8 cellular contexts compared by ENCODE assay signal in the genomic region with DNA sequence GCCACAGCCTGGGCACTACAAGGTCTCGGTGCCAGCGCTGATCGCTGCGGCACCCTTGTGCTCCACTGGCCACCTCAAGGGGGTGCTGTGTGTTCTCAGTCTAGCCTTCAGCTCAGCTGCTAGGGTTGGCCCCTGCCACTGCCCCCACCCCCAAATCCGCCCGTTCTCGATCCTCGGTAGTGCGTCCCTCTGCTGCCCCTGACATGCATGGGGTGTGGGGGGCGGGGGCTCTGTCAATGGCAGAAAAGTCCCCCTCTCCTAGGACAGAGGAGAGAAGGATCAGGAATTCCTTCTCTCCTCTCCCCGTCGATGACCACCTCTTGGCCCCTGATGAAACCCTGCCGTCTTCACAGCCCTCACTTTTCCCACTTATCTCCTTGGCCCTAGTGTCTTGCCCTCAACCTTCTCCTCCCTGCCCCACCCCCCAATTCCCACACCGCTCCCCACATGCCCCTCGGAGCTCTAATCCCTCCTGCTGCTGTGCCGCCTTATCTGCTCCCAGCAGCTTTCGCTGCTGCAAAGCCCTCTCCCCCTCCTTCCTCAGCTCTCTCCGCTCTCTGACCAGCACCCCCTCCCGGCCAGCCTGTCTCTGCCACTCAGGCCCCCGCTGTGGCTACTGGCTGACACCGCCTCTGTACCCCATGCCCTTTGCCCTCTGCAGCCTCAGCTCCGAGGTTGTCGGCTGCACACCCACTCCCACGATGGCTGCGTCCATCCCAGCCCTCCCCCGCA. TPM values are rescaled to one million over a fixed set of nuclear protein-coding genes. Genes with fewer than 3 reads are reported as not detected.
A peak's percentile ranks its signal among the peaks of the same experiment; 100 is the strongest.
DNase-seq lines count a peak whose midpoint lies in the region; ATAC-seq and TF ChIP-seq lines count a peak whose summit lies in the region.
"Had no signal": no experiment of that assay in that cellular context is flagged by ENCODE, and none has a peak within 500 bp of the region (broad histone marks: within the 10 kb centered on the region; RNA-seq: fewer than 3 reads in every experiment).

No MANE protein-coding gene starts in this region.

- TF ChIP-seq POLR2A in stomach (IDR thresholded peaks at IDR 0.05): no peak

- 3% methylated on average over 21 of the region's 26 CpGs for WGBS in mesenchymal stem cell
- 1 to 2% (median 1%) methylated on average over 19 to 26 of the region's 26 CpGs for WGBS in stomach, 5 donors

- H2BK120ac ChIP-seq in mesenchymal stem cell (ENCODE audit: low read depth, low read length): peak overlapping the region; percentile 19

- H4K8ac ChIP-seq in mesenchymal stem cell (ENCODE audit: low read length): no peak overlapping the region

- H3K9me3 ChIP-seq in mesenchymal stem cell (ENCODE audit: control insufficient read depth, low read length): no peaks in the 10 kb centered on the region
- H3K9me3 ChIP-seq in stomach: no peaks in the 10 kb centered on the region
- H3K9me3 ChIP-seq: neutrophil had no signal

- ATAC-seq in HG02798 (IDR thresholded peaks at IDR 0.05; ENCODE audit: poor library complexity, unreplicated experiment): peak; percentile 62
- peak; percentile 90 for ATAC-seq in effector memory CD8-positive, alpha-beta T cell (replicated peaks)

- H3K27me3 ChIP-seq in mesenchymal stem cell (ENCODE audit: control insufficient read depth in 1 of 2, insufficient read depth in 1 of 2, low read length in 2 of 2) (peaks cover 47 to 48% of the 10 kb centered on the region in 2 experiments), stomach (peaks cover 0 to 74% (median 65%) of the 10 kb centered on the region in 3 donors)

- H4K91ac ChIP-seq in mesenchymal stem cell (ENCODE audit: low read length): peak overlapping the region; percentile 37

- DNase-seq in NCI-H446 (lab: John Stamatoyannopoulos, UW) (peak; percentile 20 to 68), mesenchymal stem cell (peak; percentile 74), stomach (peak; percentile 59)
- peak; percentile 57 to 61 for DNase-seq in activated CD4-positive, alpha-beta T cell treated with anti-CD3 and anti-CD28 coated beads, Interleukin-2, amount 50 U/mL, for 48 hours
- peak; percentile 39 to 47 (median 44) for DNase-seq in effector memory CD8-positive, alpha-beta T cell

- H3K14ac ChIP-seq in mesenchymal stem cell (ENCODE audit: low read length in 2 of 2): peak overlapping the region in 1 of 2 experiments; percentile 61

- intact Hi-C loops in stomach (cut with DNase I; ENCODE audit: low total_unique reads): no loop called here

- H3K4me1 ChIP-seq in mesenchymal stem cell (ENCODE audit: control insufficient read depth, insufficient read depth, low read depth, low read length): peaks cover 38% of the 10 kb centered on the region
- H3K4me1 ChIP-seq in stomach: peaks cover 14 to 49% (median 37%) of the 10 kb centered on the region in 4 donors

- H3K36me3 ChIP-seq in mesenchymal stem cell (ENCODE audit: control insufficient read depth in 1 of 2, insufficient read depth in 2 of 2, low read depth in 1 of 2, low read length in 2 of 2) (peaks cover 20 to 35% of the 10 kb centered on the region in 2 experiments), stomach (peaks cover 22 to 29% (median 25%) of the 10 kb centered on the region in 4 donors)

- no peak overlapping the region for H2BK15ac ChIP-seq in mesenchymal stem cell (ENCODE audit: low read depth, poor library complexity, severe bottlenecking)

- TF ChIP-seq EP300 in stomach (IDR thresholded peaks at IDR 0.05): no peak

- peak overlapping the region; percentile 18 for H2AFZ ChIP-seq in mesenchymal stem cell (ENCODE audit: low read depth, low read length)

- H3K4me1 Mint-ChIP-seq in effector memory CD8-positive, alpha-beta T cell (ENCODE audit: low read depth in 2 of 2): peaks cover 26 to 27% of the 10 kb centered on the region in 2 donors

- no peaks in the 10 kb centered on the region for H3K9me3 Mint-ChIP-seq in effector memory CD8-positive, alpha-beta T cell

- peak overlapping the region in 1 of 2 experiments; percentile 38 for H2BK12ac ChIP-seq in mesenchymal stem cell (ENCODE audit: low read length in 2 of 2)

- H3K18ac ChIP-seq in mesenchymal stem cell (ENCODE audit: low read depth in 1 of 2, low read length in 2 of 2): peak overlapping the region in 1 of 2 experiments; percentile 51

- H3K23ac ChIP-seq in mesenchymal stem cell (ENCODE audit: low read length in 2 of 2): no peak overlapping the region

- peaks cover 58 to 75% of the 10 kb centered on the region in 2 donors for H3K27me3 Mint-ChIP-seq in effector memory CD8-positive, alpha-beta T cell

- H3K4me3 ChIP-seq in GM12875 (ENCODE audit: low read depth, low read length): no peak overlapping the region
- H3K4me3 ChIP-seq in mesenchymal stem cell (ENCODE audit: insufficient read depth in 1 of 2, low read depth in 1 of 2, low read length in 2 of 2): peak overlapping the region; percentile 41 to 75
- peak overlapping the region; percentile 23 to 40 (median 33) for H3K4me3 ChIP-seq in stomach

- H3K9ac ChIP-seq in mesenchymal stem cell (ENCODE audit: low read length): peak overlapping the region; percentile 21

- peak; percentile 79 for TF ChIP-seq CTCF in GM12875 (IDR thresholded peaks at IDR 0.05; ENCODE audit: borderline replicate concordance, insufficient read depth, low read depth, low read length)
- TF ChIP-seq CTCF in stomach (IDR thresholded peaks at IDR 0.05): peak in 5 of 7 experiments; percentile 38 to 66 (median 48)

- no peak overlapping the region for H3K4ac ChIP-seq in mesenchymal stem cell (ENCODE audit: low read depth in 1 of 2, low read length in 2 of 2)

- H3K79me1 ChIP-seq in mesenchymal stem cell (replicated peaks; ENCODE audit: low read length, poor library complexity, severe bottlenecking): no peaks in the 10 kb centered on the region

- H3K36me3 Mint-ChIP-seq in effector memory CD8-positive, alpha-beta T cell (ENCODE audit: insufficient read depth): peaks cover 16% of the 10 kb centered on the region

- H3K4me3 Mint-ChIP-seq in effector memory CD8-positive, alpha-beta T cell: peak overlapping the region; percentile 63 to 67

- H2AK5ac ChIP-seq in mesenchymal stem cell (ENCODE audit: low read length, severe bottlenecking): no peak overlapping the region

- no peak overlapping the region for H3K27ac ChIP-seq in mesenchymal stem cell (ENCODE audit: low read length, poor library complexity, severe bottlenecking)
- no peak overlapping the region for H3K27ac ChIP-seq in stomach
- H3K27ac ChIP-seq: neutrophil had no signal

- H3K27ac Mint-ChIP-seq in effector memory CD8-positive, alpha-beta T cell: no peak overlapping the region

- H3K4me2 ChIP-seq in mesenchymal stem cell (ENCODE audit: low read length, poor library complexity, severe bottlenecking): peak overlapping the region; percentile 90

- H2BK5ac ChIP-seq in mesenchymal stem cell (ENCODE audit: low read depth, low read length, poor library complexity, severe bottlenecking): no peak overlapping the region

RNA-seq across cellular contexts. Expression of a gene that starts 4.3 kb away (rescaled TPM):
- polyA plus RNA-seq in mesenchymal stem cell (2013, experiment 1 of 2): not detected
- polyA plus RNA-seq in mesenchymal stem cell (2013, experiment 2 of 2): not detected
- 10 to 100 TPM in 1 of 5 donors, 1 to 10 TPM in 1, not detected in 3; 2.0 to 11.0 TPM for total RNA-seq in stomach
- polyA plus RNA-seq in stomach: not detected

RNA-seq across cellular contexts. Expression of a gene that starts 11.3 kb away (rescaled TPM):
- 41.8 TPM for polyA plus RNA-seq in mesenchymal stem cell (2013, experiment 1 of 2)
- polyA plus RNA-seq in mesenchymal stem cell (2013, experiment 2 of 2): 41.6 TPM
- 100 to 1,000 TPM in 1 of 5 donors, 10 to 100 TPM in 4; 16.5 to 185 (median 24.2) TPM for total RNA-seq in stomach
- polyA plus RNA-seq in stomach: 10 to 100 TPM; 29.9 to 84.8 (median 58.2) TPM

RNA-seq across cellular contexts. Expression of a gene that starts 33.7 kb away (rescaled TPM):
- 134 TPM for polyA plus RNA-seq in mesenchymal stem cell (2013, experiment 1 of 2)
- 133 TPM for polyA plus RNA-seq in mesenchymal stem cell (2013, experiment 2 of 2)
- 100 to 1,000 TPM in 1 of 5 donors, 10 to 100 TPM in 4; 28.0 to 119 (median 83.4) TPM for total RNA-seq in stomach
- 10 to 100 TPM; 10.8 to 32.9 (median 27.2) TPM for polyA plus RNA-seq in stomach

RNA-seq across cellular contexts. Expression of a gene that starts 33.9 kb away (rescaled TPM):
- 1.5 TPM for polyA plus RNA-seq in mesenchymal stem cell (2013, experiment 1 of 2)
- polyA plus RNA-seq in mesenchymal stem cell (2013, experiment 2 of 2): 1.3 TPM
- total RNA-seq in stomach: 1 to 10 TPM in 2 of 5 donors, under 1 TPM in 1, not detected in 2; 0.92 to 7.5 (median 2.7) TPM
- 1 to 10 TPM; 1.4 to 4.7 (median 2.1) TPM for polyA plus RNA-seq in stomach
